14 cellular contexts compared by ENCODE assay signal in the genomic region with DNA sequence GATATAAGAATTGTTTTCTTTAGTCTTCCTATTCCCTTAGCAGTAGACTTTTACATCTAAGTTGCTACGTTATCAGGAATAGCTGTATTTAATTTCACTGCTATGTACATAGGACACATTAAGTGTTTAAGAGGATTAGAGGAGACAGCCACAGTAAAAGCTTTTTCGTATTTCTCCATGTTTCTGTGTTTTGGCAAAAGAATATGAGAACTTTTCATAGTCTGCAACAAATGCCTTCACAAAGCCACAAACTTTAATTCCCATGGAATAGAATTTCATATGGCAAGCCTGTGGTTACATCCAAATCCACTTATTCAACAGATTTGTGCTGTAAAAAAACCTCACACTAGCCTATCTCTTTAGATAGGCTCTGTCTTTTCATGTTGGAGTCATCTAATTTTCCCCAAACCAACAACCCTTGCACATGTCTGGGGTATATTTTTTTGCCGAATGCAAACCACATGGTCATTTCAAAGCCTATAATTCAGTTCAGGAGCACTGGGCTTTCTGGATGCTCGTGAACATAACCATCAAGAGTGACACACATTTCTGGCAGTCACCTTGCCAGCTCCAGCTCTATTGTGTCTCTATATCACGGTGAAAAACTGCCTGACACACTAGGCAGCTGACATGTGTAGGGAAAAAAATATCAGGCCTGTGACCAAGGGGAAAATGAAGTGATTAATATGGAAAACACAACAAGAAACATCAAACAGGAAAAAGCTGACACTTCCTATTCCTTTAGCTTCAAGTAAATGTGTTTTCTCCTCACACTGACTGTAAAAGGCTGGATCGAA. TPM values are rescaled to one million over a fixed set of nuclear protein-coding genes. Genes with fewer than 3 reads are reported as not detected.
DNase-seq lines count a peak whose midpoint lies in the region; ATAC-seq and TF ChIP-seq lines count a peak whose summit lies in the region.
"Had no signal": no experiment of that assay in that cellular context is flagged by ENCODE, and none has a peak within 500 bp of the region (broad histone marks: within the 10 kb centered on the region; RNA-seq: fewer than 3 reads in every experiment).

No MANE protein-coding gene starts in this region.

- no peak overlapping the region for H2AK9ac ChIP-seq in IMR-90 (replicated peaks; ENCODE audit: low read depth, low read length, poor library complexity)

- no peak for TF ChIP-seq RAD21 in IMR-90 (IDR thresholded peaks at IDR 0.05; ENCODE audit: low read length)

- no CpG with 5 or more reads among the region's 6 CpGs for WGBS in IMR-90 (ENCODE audit: extremely low coverage in 2 of 2, insufficient read length in 1 of 2), 2 experiments

- peaks cover 11 to 31% of the 10 kb centered on the region in 2 experiments for H3K79me1 ChIP-seq in IMR-90 (ENCODE audit: low read depth in 1 of 2, low read length in 2 of 2)

- H3K27ac ChIP-seq in A673 (ENCODE audit: low read depth, low read length, poor library complexity, severe bottlenecking), result peak overlapping the region; percentile 37
- peak overlapping the region; percentile 32; the same call in 1 of the 2 replicates for H3K27ac ChIP-seq in IMR-90 (ENCODE audit: insufficient read depth, low read length)
- no peak overlapping the region for H3K27ac ChIP-seq in CD4-positive, alpha-beta T cell (ENCODE audit: low read depth, low read length)

- H4K5ac ChIP-seq in IMR-90 (ENCODE audit: low read depth, low read length), result peak overlapping the region; percentile 2; the same call in 1 of the 2 replicates

- no peak overlapping the region for H3K4me3 ChIP-seq in A673 (ENCODE audit: low read depth, low read length, poor library complexity, severe bottlenecking)
- no peak overlapping the region for H3K4me3 ChIP-seq in IMR-90 (ENCODE audit: insufficient read depth, low read depth, low read length)
- peak overlapping the region; percentile 4 for H3K4me3 ChIP-seq in mucosa of descending colon
- no peak overlapping the region for H3K4me3 ChIP-seq in HAP-1
- H3K4me3 ChIP-seq: uterus had no signal

- no peak overlapping the region for H2AFZ ChIP-seq in IMR-90 (replicated peaks; ENCODE audit: low read length, poor library complexity)

- in situ Hi-C loops in IMR-90 (cut with MboI; ENCODE audit: low sequenced_read_pairs) (no loop called here), HAP-1 (cut with MboI; ENCODE audit: low sequenced_read_pairs) (no loop called here)

- peak overlapping the region; percentile 10; the same call in 1 of the 2 replicates for H4K91ac ChIP-seq in IMR-90 (ENCODE audit: insufficient read depth, low read depth, low read length)

- H3K27ac Mint-ChIP-seq in CD4-positive, alpha-beta T cell, result no peak overlapping the region
- H3K27ac Mint-ChIP-seq: activated CD4-positive, alpha-beta memory T cell treated with anti-CD3 and anti-CD28 coated beads, Interleukin-2, amount 10 ng/mL, durations not matched to agents 7 days and 5 days; activated naive CD8-positive, alpha-beta T cell had no signal

- TF ChIP-seq POLR2A in IMR-90 (IDR thresholded peaks at IDR 0.05; ENCODE audit: low read depth, low read length), result no peak

- peak overlapping the region in 1 of 2 experiments; percentile 45; a peak in 2 of 4 replicates for H4K8ac ChIP-seq in IMR-90 (ENCODE audit: low read depth in 2 of 2, low read length in 2 of 2)

- POLR2A ChIA-PET in A673 (lab: Charles Lee; ENCODE audit: low non-redundant PET), result no interaction called here
- POLR2A ChIA-PET in IMR-90 (lab: Charles Lee; ENCODE audit: unreplicated experiment), result no interaction called here
- POLR2A ChIA-PET in CD4-positive, alpha-beta T cell (lab: Charles Lee), result no interaction called here

- peaks cover 24% of the 10 kb centered on the region; the same call in 1 of the 2 replicates for H3K9me1 ChIP-seq in IMR-90 (ENCODE audit: insufficient read depth, low read length)

- no peak overlapping the region for H3K23ac ChIP-seq in IMR-90 (ENCODE audit: low read depth, low read length)

- dilution Hi-C loops in IMR-90 (cut with HindIII; ENCODE audit: low sequenced_read_pairs, unreplicated experiment), result no loop called here

- H2AK5ac ChIP-seq in IMR-90 (ENCODE audit: low read depth, low read length), result peak overlapping the region; percentile 79

- no TSS peak for BruUV-seq in A673 (replicated peaks; lab: Mats Ljungman, UMichigan)
- BruUV-seq in IMR-90 (replicated peaks; lab: Mats Ljungman, UMichigan), result no TSS peak

- H4K20me1 ChIP-seq in IMR-90 (ENCODE audit: insufficient read depth, low read length), result no peaks in the 10 kb centered on the region

- H2BK5ac ChIP-seq in IMR-90 (ENCODE audit: low read depth, low read length, poor library complexity, severe bottlenecking), result peak overlapping the region; percentile 16

- H3K4me1 ChIP-seq in A673 (ENCODE audit: insufficient read depth, low read length, poor library complexity, severe bottlenecking), result peaks cover 36% of the 10 kb centered on the region
- H3K4me1 ChIP-seq in IMR-90 (ENCODE audit: control insufficient read depth, insufficient read depth, low read length), result peaks cover 21% of the 10 kb centered on the region
- peaks cover 12% of the 10 kb centered on the region for H3K4me1 ChIP-seq in mucosa of descending colon (ENCODE audit: low read depth)
- H3K4me1 ChIP-seq in HAP-1, result peaks cover 8% of the 10 kb centered on the region

- CTCF ChIA-PET in A673 (lab: Charles Lee), result no interaction called here
- CTCF ChIA-PET in IMR-90 (lab: Yijun Ruan, JAX), result interaction anchor here (0.7 to 1.1 kb wide), 2 partner anchors 11 to 185 kb away, joined by 3 read pairs; no protein-coding TSS in a partner anchor
- CTCF ChIA-PET in CD4-positive, alpha-beta T cell (lab: Charles Lee), result no interaction called here

- no peaks in the 10 kb centered on the region for H3K4me1 Mint-ChIP-seq in CD4-positive, alpha-beta T cell (ENCODE audit: low read depth)
- H3K4me1 Mint-ChIP-seq: activated CD4-positive, alpha-beta memory T cell treated with anti-CD3 and anti-CD28 coated beads, Interleukin-2, amount 10 ng/mL, durations not matched to agents 7 days and 5 days had no signal

- H3K9me3 ChIP-seq in A673 (ENCODE audit: low read depth, low read length, poor library complexity, severe bottlenecking) (no peaks in the 10 kb centered on the region), IMR-90 (ENCODE audit: control insufficient read depth, insufficient read depth, low read length) (no peaks in the 10 kb centered on the region), mucosa of descending colon (no peaks in the 10 kb centered on the region), HAP-1 (no peaks in the 10 kb centered on the region)
- H3K9me3 ChIP-seq in CD4-positive, alpha-beta T cell (ENCODE audit: control insufficient read depth, low read length), result no peaks in the 10 kb centered on the region
- H3K9me3 ChIP-seq: uterus had no signal

- H2BK15ac ChIP-seq in IMR-90 (ENCODE audit: low read depth, low read length), result peak overlapping the region; percentile 64; the same call in 1 of the 3 replicates

- no peaks in the 10 kb centered on the region for H3K9me3 Mint-ChIP-seq in CD4-positive, alpha-beta T cell
- H3K9me3 Mint-ChIP-seq: activated CD4-positive, alpha-beta memory T cell treated with anti-CD3 and anti-CD28 coated beads, Interleukin-2, amount 10 ng/mL, durations not matched to agents 7 days and 5 days; endodermal cell had no signal

- H3K18ac ChIP-seq in IMR-90 (ENCODE audit: low read depth, low read length), result peak overlapping the region; percentile 45; the same call in 1 of the 2 replicates

- no peak overlapping the region; the same call in 1 of the 2 replicates for H2BK20ac ChIP-seq in IMR-90 (ENCODE audit: low read depth, low read length)

- no peak for ATAC-seq in IMR-90 (ENCODE audit: low read depth)
- ATAC-seq in mucosa of descending colon, result no peak
- no peak for ATAC-seq in CD4-positive, alpha-beta T cell (ENCODE audit: poor library complexity)

- H2BK120ac ChIP-seq in IMR-90 (ENCODE audit: low read depth, low read length), result peak overlapping the region; percentile 44

- H3K56ac ChIP-seq in IMR-90 (ENCODE audit: extremely low read depth, insufficient read depth, low read length), result no peak overlapping the region

- peak overlapping the region; percentile 8; the same call in 1 of the 2 replicates for H3K14ac ChIP-seq in IMR-90 (replicated peaks; ENCODE audit: low read depth, low read length)

- no peaks in the 10 kb centered on the region for H3K27me3 Mint-ChIP-seq in CD4-positive, alpha-beta T cell
- H3K27me3 Mint-ChIP-seq: activated naive CD8-positive, alpha-beta T cell; progenitor cell of endocrine pancreas had no signal

- no peaks in the 10 kb centered on the region for H3K27me3 ChIP-seq in A673 (replicated peaks; ENCODE audit: insufficient read depth, low read depth, low read length, poor library complexity)
- H3K27me3 ChIP-seq in IMR-90 (ENCODE audit: control insufficient read depth, insufficient read depth, low read length), result no peaks in the 10 kb centered on the region
- no peaks in the 10 kb centered on the region for H3K27me3 ChIP-seq in CD4-positive, alpha-beta T cell (ENCODE audit: control insufficient read depth, insufficient read depth, low read length)
- no peaks in the 10 kb centered on the region for H3K27me3 ChIP-seq in HAP-1 (ENCODE audit: low read depth)
- H3K27me3 ChIP-seq: uterus had no signal

- peak overlapping the region; percentile 13 for H3K4ac ChIP-seq in IMR-90 (ENCODE audit: low read depth, low read length)

- H3K4me3 Mint-ChIP-seq in CD4-positive, alpha-beta T cell, result no peak overlapping the region
- H3K4me3 Mint-ChIP-seq: activated CD4-positive, alpha-beta memory T cell treated with anti-CD3 and anti-CD28 coated beads, Interleukin-2, amount 10 ng/mL, durations not matched to agents 7 days and 5 days; activated naive CD8-positive, alpha-beta T cell; endodermal cell had no signal

- intact Hi-C loops in A673 (cut with micrococcal nuclease; ENCODE audit: unreplicated experiment), result no loop called here
- intact Hi-C loops in IMR-90 (cut with micrococcal nuclease), result no loop called here
- intact Hi-C loops in mucosa of descending colon (cut with DNase I, micrococcal nuclease), result no loop called here
- intact Hi-C loops in CD4-positive, alpha-beta T cell (cut with DNase I, micrococcal nuclease), result no loop called here

- peak overlapping the region; percentile 32; the same call in 1 of the 2 replicates for H3K4me2 ChIP-seq in IMR-90 (ENCODE audit: low read depth, low read length)

- no peak for TF ChIP-seq CTCF in A673 (conservative IDR thresholded peaks at IDR 0.05; ENCODE audit: low read depth, low read length)
- TF ChIP-seq CTCF in IMR-90 (conservative IDR thresholded peaks at IDR 0.05; ENCODE audit: low read depth, low read length), result no peak
- TF ChIP-seq CTCF in mucosa of descending colon (IDR thresholded peaks at IDR 0.05), result no peak
- no peak for TF ChIP-seq CTCF in CD4-positive, alpha-beta T cell (IDR thresholded peaks at IDR 0.05)

- no peaks in the 10 kb centered on the region for H3K36me3 ChIP-seq in A673 (ENCODE audit: insufficient read depth, low read length, poor library complexity, severe bottlenecking)
- H3K36me3 ChIP-seq in IMR-90 (ENCODE audit: control insufficient read depth, insufficient read depth, low read length), result no peaks in the 10 kb centered on the region
- no peaks in the 10 kb centered on the region for H3K36me3 ChIP-seq in mucosa of descending colon (ENCODE audit: low read depth)
- no peaks in the 10 kb centered on the region for H3K36me3 ChIP-seq in HAP-1 (replicated peaks)
- H3K36me3 ChIP-seq: uterus had no signal

- DNase-seq in A673 (ENCODE audit: low spot score), result no peak
- peak; percentile 63 for DNase-seq in IMR-90
- DNase-seq in dermis microvascular lymphatic vessel endothelial cell (ENCODE audit: low read depth in 2 of 2), result peak; percentile 98
- no peak for DNase-seq in mucosa of descending colon
- DNase-seq in CD4-positive, alpha-beta T cell, result no peak
- no peak for DNase-seq in HAP-1 (ENCODE audit: low spot score in 2 of 2)
- no peak for DNase-seq in NCI-H524 (lab: John Stamatoyannopoulos, UW)
- DNase-seq in NCI-H1436 (lab: John Stamatoyannopoulos, UW), result no peak
- DNase-seq: activated CD4-positive, alpha-beta memory T cell treated with anti-CD3 and anti-CD28 coated beads, Interleukin-2, amount 10 ng/mL, durations not matched to agents 7 days and 5 days; endodermal cell; NCI-H526 treated with DMSO at 0.1 percent for 48 hours; uterus had no signal

- H3K36me3 Mint-ChIP-seq in CD4-positive, alpha-beta T cell (ENCODE audit: low read depth), result no peaks in the 10 kb centered on the region
- H3K36me3 Mint-ChIP-seq: activated naive CD8-positive, alpha-beta T cell had no signal

- H3K9ac ChIP-seq in IMR-90 (ENCODE audit: low read depth, low read length), result no peak overlapping the region

RNA-seq across cellular contexts. Expression of gene PLD1, which starts 19.2 kb away (rescaled TPM):
- total RNA-seq in A673 (2021) (3.2 and 4.6 TPM in 2 replicates), IMR-90 (2012; rRNA removed) (9.2 and 9.7 TPM in 2 replicates), dermis microvascular lymphatic vessel endothelial cell (62.2 and 89.2 TPM in 2 replicates), mucosa of descending colon (100 to 1,000 TPM in 1 of 3 donors, 10 to 100 TPM in 2; 46.6 to 105 (median 65.1) TPM)
- 2.6 and 3.3 TPM in 2 replicates for polyA plus RNA-seq in IMR-90 (2012; rRNA removed)
- polyA plus RNA-seq in IMR-90 (2012; cell fraction: cytosol; rRNA removed), result 1.3 and 1.5 TPM in 2 replicates
- 2.7 and 23.1 TPM in 2 replicates for polyA plus RNA-seq in IMR-90 (2012; cell fraction: nucleus; rRNA removed; ENCODE audit: low replicate concordance)
- 1 to 10 TPM in 1 of 2 experiments, under 1 TPM in 1; 0.22 to 1.0 TPM for total RNA-seq in CD4-positive, alpha-beta T cell

RNA-seq across cellular contexts. Expression of gene TMEM212, which starts 52.1 kb away (rescaled TPM):
- not detected in 2 replicates for total RNA-seq in A673 (2021)
- not detected in 2 replicates for total RNA-seq in IMR-90 (2012; rRNA removed)
- polyA plus RNA-seq in IMR-90 (2012; rRNA removed), result not detected in 2 replicates
- not detected in 2 replicates for polyA plus RNA-seq in IMR-90 (2012; cell fraction: cytosol; rRNA removed)
- polyA plus RNA-seq in IMR-90 (2012; cell fraction: nucleus; rRNA removed; ENCODE audit: low replicate concordance), result not detected in 2 replicates
- not detected in 2 replicates for total RNA-seq in dermis microvascular lymphatic vessel endothelial cell
- not detected for total RNA-seq in mucosa of descending colon
- total RNA-seq in CD4-positive, alpha-beta T cell, result not detected
- total RNA-seq: activated CD4-positive, alpha-beta memory T cell treated with anti-CD3 and anti-CD28 coated beads, Interleukin-2, amount 10 ng/mL, durations not matched to agents 7 days and 5 days; endodermal cell; progenitor cell of endocrine pancreas had no signal

Comparison
In these comparisons a context has a peak if more than half of its experiments do, and no peak if none do; other contexts are left out.
1. DNase-seq: peak in IMR-90 (single experiment) and dermis microvascular lymphatic vessel endothelial cell (2 of 2); none in A673 (single experiment), mucosa of descending colon (0 of 3), CD4-positive, alpha-beta T cell (0 of 10), HAP-1 (0 of 2), NCI-H524 (0 of 2) and NCI-H1436 (single experiment).